10 cellular contexts compared by ENCODE assay signal in genomic region chr22:35894937-35895708, GRCh38.
DNase-seq lines count a peak whose midpoint lies in the region; ATAC-seq and TF ChIP-seq lines count a peak whose summit lies in the region.
"Had no signal": no experiment of that assay in that cellular context is flagged by ENCODE, and none has a peak within 500 bp of the region (broad histone marks: within the 10 kb centered on the region; RNA-seq: fewer than 3 reads in every experiment).

No MANE protein-coding gene starts in this region.

- H3K9me3 ChIP-seq in AG04450 (ENCODE audit: control insufficient read depth, insufficient read depth, low read length) (no peaks in the 10 kb centered on the region), OCI-LY1 (ENCODE audit: low read length) (no peaks in the 10 kb centered on the region), fibroblast of lung (ENCODE audit: control insufficient read depth, insufficient read depth, low read depth, low read length) (no peaks in the 10 kb centered on the region), SJCRH30 (replicated peaks) (no peaks in the 10 kb centered on the region)

- no peak for TF ChIP-seq CTCF in AG04450 (IDR thresholded peaks at IDR 0.05; ENCODE audit: low read depth, low read length)
- TF ChIP-seq CTCF in OCI-LY1 (IDR thresholded peaks at IDR 0.05; ENCODE audit: low read length) = no peak
- TF ChIP-seq CTCF in fibroblast of lung (conservative IDR thresholded peaks at IDR 0.05 in 1 of 2, IDR thresholded peaks at IDR 0.05 in 1 of 2; ENCODE audit: low read depth in 1 of 2, low read length in 2 of 2) = no peak
- TF ChIP-seq CTCF in nephron progenitor cell (IDR thresholded peaks at IDR 0.05) = no peak

- H3K4me3 Mint-ChIP-seq in nephron progenitor cell = peak overlapping the region; percentile 49
- H3K4me3 Mint-ChIP-seq: activated naive CD8-positive, alpha-beta T cell treated with anti-CD3 and anti-CD28 coated beads, Interleukin-2, amount 10 ng/mL, durations not matched to agents 7 days and 5 days had no signal

- H3K9me3 Mint-ChIP-seq in nephron progenitor cell = no peaks in the 10 kb centered on the region
- H3K9me3 Mint-ChIP-seq: activated naive CD8-positive, alpha-beta T cell treated with anti-CD3 and anti-CD28 coated beads, Interleukin-2, amount 10 ng/mL, durations not matched to agents 7 days and 5 days had no signal

- no peaks in the 10 kb centered on the region for H3K9me2 ChIP-seq in OCI-LY1 (ENCODE audit: low read depth, low read length)

- peaks cover 33% of the 10 kb centered on the region for H3K79me2 ChIP-seq in OCI-LY1 (ENCODE audit: insufficient read depth, low read length)
- peaks cover 42% of the 10 kb centered on the region for H3K79me2 ChIP-seq in fibroblast of lung (ENCODE audit: control insufficient read depth, insufficient read depth, low read length)

- H3K4me2 ChIP-seq in OCI-LY1 (ENCODE audit: low read length) (peak overlapping the region; percentile 89), fibroblast of lung (ENCODE audit: extremely low read depth, insufficient read depth, low read length) (peak overlapping the region; percentile 75)

- DNase-seq in AG04450 (ENCODE audit: low read depth, low spot score) (peak; percentile 29), fibroblast of lung (ENCODE audit: low read depth in 2 of 2) (peak; percentile 72 to 95), nephron progenitor cell (no peak), cerebellar nuclear complex (lab: John Stamatoyannopoulos, UW) (no peak), SJCRH30 (no peak)
- DNase-seq: activated naive CD8-positive, alpha-beta T cell treated with anti-CD3 and anti-CD28 coated beads, Interleukin-2, amount 10 ng/mL, durations not matched to agents 7 days and 5 days; occipital lobe had no signal

- H3K27ac ChIP-seq in AG04450 (ENCODE audit: low read depth, low read length) (no peak overlapping the region), OCI-LY1 (ENCODE audit: low read depth, low read length, poor library complexity, severe bottlenecking) (peak overlapping the region; percentile 95), fibroblast of lung (ENCODE audit: insufficient read depth, low read length) (peak overlapping the region; percentile 46), SJCRH30 (no peak overlapping the region)

- peak overlapping the region; percentile 57 for H3K27ac Mint-ChIP-seq in nephron progenitor cell
- H3K27ac Mint-ChIP-seq: activated naive CD8-positive, alpha-beta T cell treated with anti-CD3 and anti-CD28 coated beads, Interleukin-2, amount 10 ng/mL, durations not matched to agents 7 days and 5 days had no signal

- peak overlapping the region; percentile 77 for H3K9ac ChIP-seq in OCI-LY1 (ENCODE audit: low read length)
- H3K9ac ChIP-seq in fibroblast of lung (ENCODE audit: insufficient read depth, low read length) = no peak overlapping the region

- no peaks in the 10 kb centered on the region for H3F3A ChIP-seq in OCI-LY1 (ENCODE audit: insufficient read depth, low read length)

- H4K20me1 ChIP-seq in OCI-LY1 (ENCODE audit: insufficient read depth, low read length) = no peaks in the 10 kb centered on the region
- no peaks in the 10 kb centered on the region for H4K20me1 ChIP-seq in fibroblast of lung (ENCODE audit: control insufficient read depth, extremely low read depth, insufficient read depth, low read length)

- no peaks in the 10 kb centered on the region for H3K27me3 Mint-ChIP-seq in nephron progenitor cell (ENCODE audit: low read depth, poor library complexity)

- H3K4me3 ChIP-seq in AG04450 (ENCODE audit: low read depth, low read length) = no peak overlapping the region
- H3K4me3 ChIP-seq in OCI-LY1 (ENCODE audit: low read depth, low read length, poor library complexity, severe bottlenecking) = peak overlapping the region; percentile 64
- peak overlapping the region in 2 of 4 experiments; percentile 21 to 43 for H3K4me3 ChIP-seq in fibroblast of lung (replicated peaks in 1 of 4; ENCODE audit: control extremely low read depth in 1 of 4, insufficient read depth in 1 of 4, low read depth in 3 of 4, low read length in 4 of 4)
- no peak overlapping the region for H3K4me3 ChIP-seq in SJCRH30

- POLR2A ChIA-PET in AG04450 (lab: Yijun Ruan, JAX) = interaction anchor here (0.7 to 1.2 kb wide), 3 partner anchors 19 to 134 kb away, joined by 3 to 7 read pairs (median 3); partner anchors contain the start of gene RBFOX2

- H3K4me1 ChIP-seq in OCI-LY1 (ENCODE audit: insufficient read depth, low read length, severe bottlenecking) (peaks cover 86% of the 10 kb centered on the region), fibroblast of lung (ENCODE audit: control insufficient read depth, extremely low read depth, insufficient read depth, low read length) (peaks cover 20% of the 10 kb centered on the region), SJCRH30 (peaks cover 8% of the 10 kb centered on the region)

- no peaks in the 10 kb centered on the region for H3K36me3 ChIP-seq in OCI-LY1 (ENCODE audit: insufficient read depth, low read length)
- H3K36me3 ChIP-seq in fibroblast of lung (ENCODE audit: control insufficient read depth, insufficient read depth, low read length) = no peaks in the 10 kb centered on the region
- no peaks in the 10 kb centered on the region for H3K36me3 ChIP-seq in SJCRH30

- CTCF ChIA-PET in AG04450 (lab: Charles Lee) = interaction anchor here (4.0 kb wide), 1 partner anchor 170 kb away, joined by 25 read pairs; no protein-coding TSS in a partner anchor

- H2AFZ ChIP-seq in OCI-LY1 (ENCODE audit: low read length) (no peak overlapping the region), fibroblast of lung (ENCODE audit: low read length) (no peak overlapping the region)

- H3K4me1 Mint-ChIP-seq in nephron progenitor cell = peaks cover 55% of the 10 kb centered on the region
- H3K4me1 Mint-ChIP-seq: activated naive CD8-positive, alpha-beta T cell treated with anti-CD3 and anti-CD28 coated beads, Interleukin-2, amount 10 ng/mL, durations not matched to agents 7 days and 5 days had no signal

- ATAC-seq in GM21619 (IDR thresholded peaks at IDR 0.05; ENCODE audit: unreplicated experiment) (no peak), GM21529 (IDR thresholded peaks at IDR 0.05; ENCODE audit: unreplicated experiment) (no peak)

- no peaks in the 10 kb centered on the region for H3K27me3 ChIP-seq in AG04450 (ENCODE audit: control insufficient read depth, insufficient read depth, low read length)
- H3K27me3 ChIP-seq in OCI-LY1 (ENCODE audit: insufficient read depth, low read length) = no peaks in the 10 kb centered on the region
- no peaks in the 10 kb centered on the region for H3K27me3 ChIP-seq in fibroblast of lung (ENCODE audit: control insufficient read depth, insufficient read depth, low read length)
- H3K27me3 ChIP-seq in SJCRH30 = no peaks in the 10 kb centered on the region

- peaks cover 5% of the 10 kb centered on the region for H3K36me3 Mint-ChIP-seq in nephron progenitor cell (ENCODE audit: low read depth)
- H3K36me3 Mint-ChIP-seq: activated naive CD8-positive, alpha-beta T cell treated with anti-CD3 and anti-CD28 coated beads, Interleukin-2, amount 10 ng/mL, durations not matched to agents 7 days and 5 days had no signal

Comparison
In these comparisons a context has a peak if more than half of its experiments do, and no peak if none do; other contexts are left out.
1. DNase-seq: peak in AG04450 (single experiment) and fibroblast of lung (2 of 2); none in nephron progenitor cell (single experiment), cerebellar nuclear complex (0 of 2) and SJCRH30 (0 of 2).
2. H3K27ac ChIP-seq: peak in OCI-LY1 (single experiment) and fibroblast of lung (single experiment); none in AG04450 (single experiment) and SJCRH30 (single experiment).